22 cellular contexts compared by ENCODE assay signal in the genomic region with DNA sequence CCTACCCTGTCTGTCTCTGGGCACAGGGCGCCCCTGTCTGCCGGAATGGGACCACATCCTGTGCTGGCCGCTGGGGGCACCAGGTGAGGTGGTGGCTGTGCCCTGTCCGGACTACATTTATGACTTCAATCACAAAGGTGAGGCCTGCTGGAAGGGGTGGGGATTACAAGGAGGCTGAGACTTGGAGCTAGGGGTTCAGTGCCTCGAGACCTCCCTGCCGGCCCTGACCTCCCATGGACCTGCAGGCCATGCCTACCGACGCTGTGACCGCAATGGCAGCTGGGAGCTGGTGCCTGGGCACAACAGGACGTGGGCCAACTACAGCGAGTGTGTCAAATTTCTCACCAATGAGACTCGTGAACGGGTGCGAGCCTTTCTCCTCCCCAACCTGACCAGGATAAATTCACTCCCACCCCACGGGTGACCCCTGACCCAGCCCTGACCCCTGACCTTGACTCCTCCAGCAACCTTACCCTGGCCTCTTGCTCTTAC. TPM values are rescaled to one million over a fixed set of nuclear protein-coding genes. Genes with fewer than 3 reads are reported as not detected.
A peak's percentile ranks its signal among the peaks of the same experiment; 100 is the strongest.
DNase-seq lines count a peak whose midpoint lies in the region; ATAC-seq and TF ChIP-seq lines count a peak whose summit lies in the region.
"Had no signal": no experiment of that assay in that cellular context is flagged by ENCODE, and none has a peak within 500 bp of the region (broad histone marks: within the 10 kb centered on the region; RNA-seq: fewer than 3 reads in every experiment).

No MANE protein-coding gene starts in this region.

- peaks cover 34% of the 10 kb centered on the region for H3K27me3 Mint-ChIP-seq in endodermal cell (ENCODE audit: insufficient read depth)
- H3K27me3 Mint-ChIP-seq in activated T-helper 2 cell treated with anti-CD3 and anti-CD28 coated beads, Interferon-gamma antibody, Interleukin-2, Interleukin-4, amounts not matched to agents 10 μg/mL and 5 μg/mL and 100 μg/mL, durations not matched to agents 14 hours and 24 hours and 36 hours (ENCODE audit: low read depth), result peaks cover 26% of the 10 kb centered on the region

- H3K9ac ChIP-seq in Karpas-422 (ENCODE audit: low read length), result no peak overlapping the region
- H3K9ac ChIP-seq in endodermal cell (ENCODE audit: extremely low read depth, low read length, poor library complexity, severe bottlenecking), result no peak overlapping the region

- no peak overlapping the region for H3K4me2 ChIP-seq in Karpas-422 (ENCODE audit: low read depth, low read length, poor library complexity, severe bottlenecking)

- H3K27ac ChIP-seq in Karpas-422 (ENCODE audit: low read length), result no peak overlapping the region
- H3K27ac ChIP-seq in endodermal cell (ENCODE audit: low read depth, low read length), result no peak overlapping the region
- H3K27ac ChIP-seq: body of pancreas, colonic mucosa, heart left ventricle, ovary, upper lobe of left lung, WERI-Rb-1 had no signal

- H3K4me3 Mint-ChIP-seq in endodermal cell, result no peak overlapping the region
- no peak overlapping the region for H3K4me3 Mint-ChIP-seq in activated T-helper 2 cell treated with anti-CD3 and anti-CD28 coated beads, Interferon-gamma antibody, Interleukin-2, Interleukin-4, amounts not matched to agents 10 μg/mL and 5 μg/mL and 100 μg/mL, durations not matched to agents 14 hours and 24 hours and 36 hours (ENCODE audit: low read depth)
- H3K4me3 Mint-ChIP-seq: immature natural killer cell had no signal

- no peak overlapping the region for H3K27ac Mint-ChIP-seq in endodermal cell
- no peak overlapping the region for H3K27ac Mint-ChIP-seq in activated T-helper 2 cell treated with anti-CD3 and anti-CD28 coated beads, Interferon-gamma antibody, Interleukin-2, Interleukin-4, amounts not matched to agents 10 μg/mL and 5 μg/mL and 100 μg/mL, durations not matched to agents 14 hours and 24 hours and 36 hours
- H3K27ac Mint-ChIP-seq: immature natural killer cell had no signal

- no peak overlapping the region for H2AFZ ChIP-seq in Karpas-422 (ENCODE audit: low read length)

- H3K9me3 ChIP-seq in Karpas-422 (ENCODE audit: low read length), result no peaks in the 10 kb centered on the region
- H3K9me3 ChIP-seq in endodermal cell (ENCODE audit: control insufficient read depth, low read length), result no peaks in the 10 kb centered on the region
- H3K9me3 ChIP-seq: body of pancreas, colonic mucosa, heart left ventricle, ovary, upper lobe of left lung had no signal

- DNase-seq in GM12864 (ENCODE audit: low read depth) (no peak), Karpas-422 (peak; percentile 71), endodermal cell (no peak), posterior vena cava (ENCODE audit: low spot score) (peak; percentile 51)
- DNase-seq in activated T-helper 2 cell treated with anti-CD3 and anti-CD28 coated beads, Interferon-gamma antibody, Interleukin-2, Interleukin-4, amounts not matched to agents 10 μg/mL and 5 μg/mL and 100 μg/mL, durations not matched to agents 14 hours and 24 hours and 36 hours (ENCODE audit: low spot score), result no peak
- DNase-seq: activated CD4-positive, alpha-beta T cell treated with anti-CD3 and anti-CD28 coated beads, Interleukin-2, amount 50 U/mL, for 48 hours; activated naive CD4-positive, alpha-beta T cell treated with anti-CD3 and anti-CD28 coated beads, Interleukin-2, amount 50 U/mL, for 16 hours; body of pancreas; colonic mucosa; immature natural killer cell; KG1; mammary epithelial cell; NCI-H2029; stimulated activated CD4-positive, alpha-beta T cell treated with anti-CD3 and anti-CD28 coated beads, Interleukin-2, amount 100 ng/mL, for 48 hours; T-helper 1 cell; WERI-Rb-1 had no signal

- intact Hi-C loops in posterior vena cava (cut with DNase I), result loop anchor here in 1 of 2 donors (5.0 kb wide), 2 partner anchors 36 to 191 kb away; a partner anchor contains a TSS
- intact Hi-C loops in activated T-helper 2 cell treated with anti-CD3 and anti-CD28 coated beads, Interferon-gamma antibody, Interleukin-2, Interleukin-4, amounts not matched to agents 10 μg/mL and 5 μg/mL and 100 μg/mL, durations not matched to agents 14 hours and 24 hours and 36 hours (cut with micrococcal nuclease), result no loop called here

- H4K20me1 ChIP-seq in Karpas-422 (ENCODE audit: insufficient read depth, low read depth, low read length), result 0 out of 2 replicates have a peak, but pooled peaks cover 6% of the 10 kb centered on the region

- H3K36me3 ChIP-seq in Karpas-422 (ENCODE audit: insufficient read depth, low read length), result no peaks in the 10 kb centered on the region
- no peaks in the 10 kb centered on the region for H3K36me3 ChIP-seq in endodermal cell (ENCODE audit: control insufficient read depth, insufficient read depth, low read length)
- H3K36me3 ChIP-seq: colonic mucosa, heart left ventricle, ovary, upper lobe of left lung, WERI-Rb-1 had no signal

- WGBS in endodermal cell (ENCODE audit: insufficient coverage in 1 of 2, insufficient read length in 1 of 2), 2 experiments, result 87 to 92% methylated on average over 10 to 15 of the region's 15 CpGs

- no peaks in the 10 kb centered on the region for H3K27me3 ChIP-seq in Karpas-422 (ENCODE audit: low read length)
- peaks cover 8% of the 10 kb centered on the region for H3K27me3 ChIP-seq in endodermal cell (ENCODE audit: control insufficient read depth, insufficient read depth, low read length, poor library complexity, severe bottlenecking)
- H3K27me3 ChIP-seq: ovary had no signal

- H3K36me3 Mint-ChIP-seq in endodermal cell (ENCODE audit: low read depth), result no peaks in the 10 kb centered on the region
- H3K36me3 Mint-ChIP-seq in activated T-helper 2 cell treated with anti-CD3 and anti-CD28 coated beads, Interferon-gamma antibody, Interleukin-2, Interleukin-4, amounts not matched to agents 10 μg/mL and 5 μg/mL and 100 μg/mL, durations not matched to agents 14 hours and 24 hours and 36 hours (ENCODE audit: low read depth), result no peaks in the 10 kb centered on the region
- H3K36me3 Mint-ChIP-seq: immature natural killer cell had no signal

- no peaks in the 10 kb centered on the region for H3K79me2 ChIP-seq in Karpas-422 (ENCODE audit: low read length)

- H3K4me1 ChIP-seq in Karpas-422 (ENCODE audit: low read length), result no peaks in the 10 kb centered on the region
- no peaks in the 10 kb centered on the region for H3K4me1 ChIP-seq in endodermal cell (ENCODE audit: control insufficient read depth, insufficient read depth, low read length)
- H3K4me1 ChIP-seq: colonic mucosa had no signal

- no peaks in the 10 kb centered on the region for H3K4me1 Mint-ChIP-seq in endodermal cell
- no peaks in the 10 kb centered on the region for H3K4me1 Mint-ChIP-seq in activated T-helper 2 cell treated with anti-CD3 and anti-CD28 coated beads, Interferon-gamma antibody, Interleukin-2, Interleukin-4, amounts not matched to agents 10 μg/mL and 5 μg/mL and 100 μg/mL, durations not matched to agents 14 hours and 24 hours and 36 hours (ENCODE audit: low read depth)

- H3K9me3 Mint-ChIP-seq in endodermal cell, result no peaks in the 10 kb centered on the region
- H3K9me3 Mint-ChIP-seq in activated T-helper 2 cell treated with anti-CD3 and anti-CD28 coated beads, Interferon-gamma antibody, Interleukin-2, Interleukin-4, amounts not matched to agents 10 μg/mL and 5 μg/mL and 100 μg/mL, durations not matched to agents 14 hours and 24 hours and 36 hours, result no peaks in the 10 kb centered on the region
- H3K9me3 Mint-ChIP-seq: immature natural killer cell had no signal

- H3K4me3 ChIP-seq in GM12864 (ENCODE audit: low read depth, low read length), result no peak overlapping the region
- no peak overlapping the region for H3K4me3 ChIP-seq in Karpas-422 (ENCODE audit: low read length)
- H3K4me3 ChIP-seq in endodermal cell (ENCODE audit: low read length), result no peak overlapping the region
- H3K4me3 ChIP-seq: body of pancreas, colonic mucosa, ovary had no signal

- ATAC-seq in GM19395 (IDR thresholded peaks at IDR 0.05; ENCODE audit: unreplicated experiment) (no peak), GM18873 (IDR thresholded peaks at IDR 0.05; ENCODE audit: low FRiP score, unreplicated experiment) (no peak)
- ATAC-seq: body of pancreas had no signal

- H3K9me2 ChIP-seq in Karpas-422 (replicated peaks; ENCODE audit: insufficient read depth, low read length), result no peaks in the 10 kb centered on the region

- peak; percentile 31 for TF ChIP-seq CTCF in GM12864 (IDR thresholded peaks at IDR 0.05; ENCODE audit: low read depth, low read length, missing control alignments)
- TF ChIP-seq CTCF in endodermal cell (conservative IDR thresholded peaks at IDR 0.05), result peak; percentile 54

RNA-seq across cellular contexts. Expression of a gene that starts 20.4 kb away (rescaled TPM):
- total RNA-seq in Karpas-422 (2014; rRNA removed; shearing (Covaris generic); ENCODE audit: low replicate concordance), result not detected in 2 replicates
- total RNA-seq in endodermal cell, result 1 to 10 TPM in 1 of 2 donors, under 1 TPM in 1; 0.69 to 4.8 TPM
- 5.2 TPM for polyA plus RNA-seq in endodermal cell (2013, experiment 1 of 2)
- polyA plus RNA-seq in endodermal cell (2013, experiment 2 of 2), result 4.3 TPM
- total RNA-seq in posterior vena cava, result 10 to 100 TPM in 1 of 2 donors, 1 to 10 TPM in 1; 5.8 to 17.9 TPM
- total RNA-seq in activated T-helper 2 cell treated with anti-CD3 and anti-CD28 coated beads, Interferon-gamma antibody, Interleukin-2, Interleukin-4, amounts not matched to agents 10 μg/mL and 5 μg/mL and 100 μg/mL, durations not matched to agents 14 hours and 24 hours and 36 hours, result not detected in 2 replicates
- polyA plus RNA-seq: immature natural killer cell, mammary epithelial cell had no signal

RNA-seq across cellular contexts. Expression of a gene that starts 34.6 kb away (rescaled TPM):
- not detected in 2 replicates for total RNA-seq in Karpas-422 (2014; rRNA removed; shearing (Covaris generic); ENCODE audit: low replicate concordance)
- total RNA-seq in endodermal cell (1 to 10 TPM; 1.6 to 2.3 TPM), posterior vena cava (1 to 10 TPM; 3.2 to 5.9 TPM)
- polyA plus RNA-seq in endodermal cell (2013, experiment 1 of 2), result 1.4 TPM
- polyA plus RNA-seq in endodermal cell (2013, experiment 2 of 2), result 0.70 TPM
- total RNA-seq in activated T-helper 2 cell treated with anti-CD3 and anti-CD28 coated beads, Interferon-gamma antibody, Interleukin-2, Interleukin-4, amounts not matched to agents 10 μg/mL and 5 μg/mL and 100 μg/mL, durations not matched to agents 14 hours and 24 hours and 36 hours, result not detected in 2 replicates
- total RNA-seq: mammary epithelial cell, NCI-H460 had no signal
- polyA plus RNA-seq: immature natural killer cell, mammary epithelial cell had no signal

Comparison
In these comparisons a context has a peak if more than half of its experiments do, and no peak if none do; other contexts are left out.
1. DNase-seq: peak in Karpas-422 (single experiment) and posterior vena cava (single experiment); none in GM12864 (single experiment), endodermal cell (single experiment) and activated T-helper 2 cell treated with anti-CD3 and anti-CD28 coated beads, Interferon-gamma antibody, Interleukin-2, Interleukin-4, amounts not matched to agents 10 μg/mL and 5 μg/mL and 100 μg/mL, durations not matched to agents 14 hours and 24 hours and 36 hours (single experiment).